13 cellular contexts compared by ENCODE assay signal in genomic region chr14:67942311-67942710, GRCh38.
DNase-seq lines count a peak whose midpoint lies in the region; ATAC-seq and TF ChIP-seq lines count a peak whose summit lies in the region.
"Had no signal": no experiment of that assay in that cellular context is flagged by ENCODE, and none has a peak within 500 bp of the region (broad histone marks: within the 10 kb centered on the region; RNA-seq: fewer than 3 reads in every experiment).

No MANE protein-coding gene starts in this region.

- H3K27ac Mint-ChIP-seq in mesothelial cell of epicardium = peak overlapping the region; percentile 91
- H3K27ac Mint-ChIP-seq: activated CD4-positive, alpha-beta T cell treated with anti-CD3 and anti-CD28 coated beads for 36 hours; activated T-helper 17 cell treated with anti-CD3 and anti-CD28 coated beads, Interleukin-2, amount 50 U/mL, for 72 hours had no signal

- peak overlapping the region; percentile 4; the same call in 1 of the 2 replicates for H3K4ac ChIP-seq in IMR-90 (ENCODE audit: low read depth, low read length)

- H3K9me3 ChIP-seq in IMR-90 (ENCODE audit: control insufficient read depth, insufficient read depth, low read length) = no peaks in the 10 kb centered on the region
- H3K9me3 ChIP-seq: HAP-1 had no signal

- no peaks in the 10 kb centered on the region for H3K9me1 ChIP-seq in IMR-90 (ENCODE audit: insufficient read depth, low read length)

- H3K27me3 ChIP-seq in IMR-90 (ENCODE audit: control insufficient read depth, insufficient read depth, low read length) (no peaks in the 10 kb centered on the region), dorsolateral prefrontal cortex (no peaks in the 10 kb centered on the region)

- peak overlapping the region; percentile 82 for H3K18ac ChIP-seq in IMR-90 (ENCODE audit: low read depth, low read length)

- peak overlapping the region; percentile 68; the same call in 1 of the 2 replicates for H4K5ac ChIP-seq in IMR-90 (ENCODE audit: low read depth, low read length)

- no peaks in the 10 kb centered on the region for H3K9me3 Mint-ChIP-seq in mesothelial cell of epicardium
- H3K9me3 Mint-ChIP-seq: activated T-helper 17 cell treated with anti-CD3 and anti-CD28 coated beads, Interleukin-2, amount 50 U/mL, for 72 hours had no signal

- H3K4me1 ChIP-seq in IMR-90 (ENCODE audit: control insufficient read depth, insufficient read depth, low read length) = peaks cover 17% of the 10 kb centered on the region

- no peak overlapping the region for H2AFZ ChIP-seq in IMR-90 (replicated peaks; ENCODE audit: low read length, poor library complexity)

- no peaks in the 10 kb centered on the region for H3K36me3 ChIP-seq in IMR-90 (ENCODE audit: control insufficient read depth, insufficient read depth, low read length)
- H3K36me3 ChIP-seq: HAP-1 had no signal

- DNase-seq in IMR-90 (peak; percentile 33), dorsolateral prefrontal cortex (no peak), mesothelial cell of epicardium (ENCODE audit: low spot score in 2 of 2, unreplicated experiment in 2 of 2) (no peak), stromal cell of bone marrow (ENCODE audit: low read depth) (peak; percentile 25), NCI-H748 treated with DMSO at 0.1 percent for 48 hours (lab: John Stamatoyannopoulos, UW) (no peak), NCI-H345 (lab: John Stamatoyannopoulos, UW) (no peak), lower leg skin (ENCODE audit: low spot score in 2 of 2) (no peak)
- DNase-seq: activated CD4-positive, alpha-beta T cell treated with anti-CD3 and anti-CD28 coated beads for 36 hours; cortex of kidney; NCI-H446 had no signal

- CTCF ChIA-PET in IMR-90 (lab: Yijun Ruan, JAX) = interaction anchor here (0.8 to 1.2 kb wide), 3 partner anchors 146 to 874 kb away, joined by 3 to 4 read pairs (median 3); no protein-coding TSS in a partner anchor

- TF ChIP-seq CTCF in IMR-90 (conservative IDR thresholded peaks at IDR 0.05; ENCODE audit: low read depth, low read length) (no peak), dorsolateral prefrontal cortex (IDR thresholded peaks at IDR 0.05 in 54 of 56, conservative IDR thresholded peaks at IDR 0.05 in 2 of 56; ENCODE audit: low read depth in 1 of 56, partially characterized antibody in 56 of 56) (no peak), mesothelial cell of epicardium (IDR thresholded peaks at IDR 0.05; ENCODE audit: unreplicated experiment) (no peak), lower leg skin (IDR thresholded peaks at IDR 0.05) (no peak)

- BruUV-seq in IMR-90 (replicated peaks; lab: Mats Ljungman, UMichigan) = no TSS peak

- no peak overlapping the region for H4K91ac ChIP-seq in IMR-90 (ENCODE audit: insufficient read depth, low read depth, low read length)

- no peaks in the 10 kb centered on the region for H4K20me1 ChIP-seq in IMR-90 (ENCODE audit: insufficient read depth, low read length)

- no CpG with 5 or more reads among the region's 3 CpGs for WGBS in IMR-90 (ENCODE audit: extremely low coverage in 2 of 2, insufficient read length in 1 of 2), 2 experiments
- 49 to 65% methylated on average over 3 of the region's 3 CpGs for WGBS in lower leg skin, 2 donors

- H2AK5ac ChIP-seq in IMR-90 (ENCODE audit: low read depth, low read length) = no peak overlapping the region

- ATAC-seq in IMR-90 (ENCODE audit: low read depth) (no peak; the same call in 1 of the 2 replicates), HG02852 (IDR thresholded peaks at IDR 0.05; ENCODE audit: unreplicated experiment) (no peak)
- ATAC-seq: activated CD4-positive, alpha-beta T cell treated with anti-CD3 and anti-CD28 coated beads for 36 hours; activated T-helper 17 cell treated with anti-CD3 and anti-CD28 coated beads, Interleukin-2, amount 50 U/mL, for 72 hours had no signal

- in situ Hi-C loops in IMR-90 (cut with MboI; ENCODE audit: low sequenced_read_pairs) = no loop called here

- peak overlapping the region; percentile 74; the same call in 1 of the 2 replicates for H3K14ac ChIP-seq in IMR-90 (replicated peaks; ENCODE audit: low read depth, low read length)

- no peaks in the 10 kb centered on the region for H3K36me3 Mint-ChIP-seq in mesothelial cell of epicardium

- no peaks in the 10 kb centered on the region for H3K27me3 Mint-ChIP-seq in mesothelial cell of epicardium (ENCODE audit: low read depth)
- H3K27me3 Mint-ChIP-seq: activated CD4-positive, alpha-beta T cell treated with anti-CD3 and anti-CD28 coated beads for 36 hours; activated T-helper 17 cell treated with anti-CD3 and anti-CD28 coated beads, Interleukin-2, amount 50 U/mL, for 72 hours had no signal

- H3K4me2 ChIP-seq in IMR-90 (ENCODE audit: low read depth, low read length) = peak overlapping the region; percentile 93; the same call in 1 of the 2 replicates

- H3K4me1 Mint-ChIP-seq in mesothelial cell of epicardium = peaks cover 67% of the 10 kb centered on the region
- H3K4me1 Mint-ChIP-seq: activated CD4-positive, alpha-beta T cell treated with anti-CD3 and anti-CD28 coated beads for 36 hours; activated T-helper 17 cell treated with anti-CD3 and anti-CD28 coated beads, Interleukin-2, amount 50 U/mL, for 72 hours had no signal

- peak overlapping the region; percentile 59; the same call in 1 of the 2 replicates for H3K23ac ChIP-seq in IMR-90 (ENCODE audit: low read depth, low read length)

- no peak for TF ChIP-seq RAD21 in IMR-90 (IDR thresholded peaks at IDR 0.05; ENCODE audit: low read length)

- dilution Hi-C loops in IMR-90 (cut with HindIII; ENCODE audit: low sequenced_read_pairs, unreplicated experiment) = no loop called here

- POLR2A ChIA-PET in IMR-90 (lab: Charles Lee; ENCODE audit: unreplicated experiment) = no interaction called here

- 0 out of 2 replicates have a peak overlapping the region, but pooled peaks have one; percentile 23 for H3K9ac ChIP-seq in IMR-90 (ENCODE audit: low read depth, low read length)

- no peak overlapping the region for H2AK9ac ChIP-seq in IMR-90 (replicated peaks; ENCODE audit: low read depth, low read length, poor library complexity)

- peaks cover 0 to 6% of the 10 kb centered on the region in 2 experiments; a peak in 2 of 4 replicates for H3K79me1 ChIP-seq in IMR-90 (ENCODE audit: low read depth in 1 of 2, low read length in 2 of 2)

- H3K4me3 Mint-ChIP-seq in mesothelial cell of epicardium = no peak overlapping the region
- H3K4me3 Mint-ChIP-seq: activated CD4-positive, alpha-beta T cell treated with anti-CD3 and anti-CD28 coated beads for 36 hours; activated T-helper 17 cell treated with anti-CD3 and anti-CD28 coated beads, Interleukin-2, amount 50 U/mL, for 72 hours had no signal

- H3K4me3 ChIP-seq in IMR-90 (ENCODE audit: insufficient read depth, low read depth, low read length) (no peak overlapping the region; the same call in 1 of the 2 replicates), dorsolateral prefrontal cortex (no peak overlapping the region), lower leg skin (ENCODE audit: low read depth, poor library complexity, severe bottlenecking) (no peak overlapping the region)
- H3K4me3 ChIP-seq: HAP-1 had no signal

- H3K56ac ChIP-seq in IMR-90 (ENCODE audit: extremely low read depth, insufficient read depth, low read length) = no peak overlapping the region

- H4K8ac ChIP-seq in IMR-90 (ENCODE audit: low read depth in 2 of 2, low read length in 2 of 2) = no peak overlapping the region; a peak in 1 of 4 replicates

- H3K27ac ChIP-seq in IMR-90 (ENCODE audit: insufficient read depth, low read length) (peak overlapping the region; percentile 59; the same call in 1 of the 2 replicates), dorsolateral prefrontal cortex (peak overlapping the region in 41 of 59 donors; percentile 4 to 82 (median 53))

- H2BK120ac ChIP-seq in IMR-90 (ENCODE audit: low read depth, low read length) = peak overlapping the region; percentile 25; the same call in 1 of the 2 replicates

- H2BK5ac ChIP-seq in IMR-90 (ENCODE audit: low read depth, low read length, poor library complexity, severe bottlenecking) = no peak overlapping the region

- no peak for TF ChIP-seq POLR2A in IMR-90 (IDR thresholded peaks at IDR 0.05; ENCODE audit: low read depth, low read length)
- no peak for TF ChIP-seq POLR2A in lower leg skin (IDR thresholded peaks at IDR 0.05)

- H2BK20ac ChIP-seq in IMR-90 (ENCODE audit: low read depth, low read length) = peak overlapping the region; percentile 43

- 0 out of 3 replicates have a peak overlapping the region, but pooled peaks have one; percentile 8 for H2BK15ac ChIP-seq in IMR-90 (ENCODE audit: low read depth, low read length)

- intact Hi-C loops in IMR-90 (cut with micrococcal nuclease) (loop anchor here (5.0 to 10.0 kb wide), 5 partner anchors 205 to 722 kb away; no protein-coding TSS in a partner anchor), dorsolateral prefrontal cortex (cut with DNase I) (loop anchor here (2.0 to 10.0 kb wide), 3 partner anchors 272 to 874 kb away; no protein-coding TSS in a partner anchor), lower leg skin (cut with DNase I; ENCODE audit: low total_unique reads) (loop anchor here (1.0 to 10.0 kb wide), 2 partner anchors 302 to 883 kb away; no protein-coding TSS in a partner anchor)

TF ChIP-seq in IMR-90, 13 proteins besides CTCF, POLR2A, EP300 and RAD21:
- peak; percentile 70 for TF ChIP-seq MAFK (IDR thresholded peaks at IDR 0.05; ENCODE audit: low read depth, low read length)
- TF ChIP-seq CEBPB (IDR thresholded peaks at IDR 0.05; ENCODE audit: low read depth, low read length) = no peak
- no peak for TF ChIP-seq RFX5 (IDR thresholded peaks at IDR 0.05; ENCODE audit: low read depth, low read length)

Comparison
In these comparisons a context has a peak if more than half of its experiments do, and no peak if none do; other contexts are left out.
1. DNase-seq: peak in IMR-90 (single experiment) and stromal cell of bone marrow (single experiment); none in dorsolateral prefrontal cortex (0 of 10), mesothelial cell of epicardium (0 of 2), NCI-H748 treated with DMSO at 0.1 percent for 48 hours (single experiment), NCI-H345 (single experiment) and lower leg skin (0 of 2).